Comparison of ENCODE assay signal across 20 cellular contexts in genomic region chr9:117300686-117301085, GRCh38.
"Had no signal": no experiment of that assay in that cellular context is flagged by ENCODE, and none has a peak within 500 bp of the region (broad histone marks: within the 10 kb centered on the region; RNA-seq: fewer than 3 reads in every experiment).

No MANE protein-coding gene starts in this region.

- ATAC-seq: foreskin keratinocyte; gastroesophageal sphincter; natural killer cell; pancreas; right lobe of liver; stimulated activated naive B cell treated with anti-CD40 and anti-IgM and Interleukin-4, amounts not matched to agents 10 μg/mL and 1 μg/mL and 100 μg/mL, for 72 hours had no signal

- H3K36me3 ChIP-seq: esophagus muscularis mucosa, gastroesophageal sphincter, neutrophil, pancreas, right lobe of liver, thoracic aorta, tibial nerve, vagina had no signal

- H3K4me1 ChIP-seq: esophagus muscularis mucosa, foreskin keratinocyte, gastroesophageal sphincter, pancreas, right lobe of liver, tibial nerve, vagina had no signal

- H3K27ac ChIP-seq: coronary artery, esophagus muscularis mucosa, foreskin keratinocyte, gastroesophageal sphincter, neutrophil, pancreas, right lobe of liver, thoracic aorta, tibial nerve, vagina had no signal

- DNase-seq: dermis blood vessel endothelial cell; effector memory CD4-positive, alpha-beta T cell; foreskin keratinocyte; hypothalamus; immature natural killer cell; natural killer cell; pancreas; right lobe of liver; small intestine; stimulated activated CD4-positive, alpha-beta T cell treated with anti-CD3 and anti-CD28 coated beads, Interleukin-15, amount 100 ng/mL, for 24 hours; stimulated activated CD4-positive, alpha-beta T cell treated with anti-CD3 and anti-CD28 coated beads, Interleukin-2, amount 100 ng/mL, for 48 hours; stimulated activated naive B cell treated with anti-CD40 and anti-IgM and Interleukin-4, amounts not matched to agents 10 μg/mL and 1 μg/mL and 100 μg/mL, for 72 hours had no signal

- H3K27me3 ChIP-seq: foreskin keratinocyte, neutrophil, pancreas, right lobe of liver, tibial nerve, vagina had no signal

- H3K9me3 ChIP-seq: esophagus muscularis mucosa, gastroesophageal sphincter, neutrophil, pancreas, right lobe of liver, thoracic aorta, tibial nerve, vagina had no signal

- H3K4me3 ChIP-seq: coronary artery, esophagus muscularis mucosa, gastroesophageal sphincter, lung, pancreas, right lobe of liver, thoracic aorta, tibial nerve, vagina had no signal
